In the genomic region with DNA sequence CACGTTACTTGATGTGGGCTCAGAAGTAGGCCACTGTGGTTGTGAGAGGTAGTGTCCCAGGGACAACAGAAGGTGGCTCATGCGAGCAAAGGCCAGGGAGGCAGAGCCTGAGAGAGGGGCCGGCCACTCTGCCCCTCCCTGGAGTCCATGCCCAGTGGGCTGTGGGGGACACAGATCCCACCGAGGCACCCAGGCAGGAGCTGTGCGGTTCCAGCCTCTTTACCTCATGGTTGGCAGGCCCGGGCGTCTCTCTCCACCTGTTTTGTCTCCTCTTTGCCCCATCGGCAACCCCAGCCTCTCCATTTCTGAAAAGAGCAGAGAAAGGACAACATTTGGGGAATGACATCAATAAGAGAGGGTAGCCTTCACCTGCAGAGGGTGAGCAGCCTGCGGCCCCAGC, we compare ENCODE assay signal across 19 cellular contexts.
"Had no signal": no experiment of that assay in that cellular context is flagged by ENCODE, and none has a peak within 500 bp of the region (broad histone marks: within the 10 kb centered on the region; RNA-seq: fewer than 3 reads in every experiment).

No MANE protein-coding gene starts in this region.

- H3K27me3 ChIP-seq: dorsolateral prefrontal cortex, stomach had no signal

- H3K9me3 ChIP-seq: heart left ventricle, prostate gland, stomach, thoracic aorta had no signal

- FAIRE-seq: frontal cortex, small intestine had no signal

- H3K4me3 ChIP-seq: dorsolateral prefrontal cortex, heart left ventricle, prostate gland, stomach, thoracic aorta had no signal

- H3K4me1 ChIP-seq: parathyroid adenoma, prostate gland had no signal

- H3K79me2 ChIP-seq: parathyroid adenoma had no signal

- H3K36me3 ChIP-seq: heart left ventricle, prostate gland, stomach, thoracic aorta had no signal

- H3K9ac ChIP-seq: parathyroid adenoma had no signal

- DNase-seq: cortex of kidney; dorsolateral prefrontal cortex; effector memory CD8-positive, alpha-beta T cell; heart left ventricle; hippocampal formation; left colon; left ventricle myocardium superior; mesendoderm; naive B cell; small intestine; stimulated activated CD4-positive, alpha-beta T cell treated with anti-CD3 and anti-CD28 coated beads, Interleukin-12 subunit alpha, Interleukin-12 subunit beta, amount 100 ng/mL, for 4 hours; stimulated activated naive CD4-positive, alpha-beta T cell; stomach; substantia nigra; trophoblast cell had no signal

- ATAC-seq: effector memory CD8-positive, alpha-beta T cell; left colon; left ventricle myocardium superior had no signal

- H2AFZ ChIP-seq: parathyroid adenoma had no signal

- H3K27ac ChIP-seq: dorsolateral prefrontal cortex, heart left ventricle, parathyroid adenoma, prostate gland, stomach, thoracic aorta had no signal
